In the genomic region with DNA sequence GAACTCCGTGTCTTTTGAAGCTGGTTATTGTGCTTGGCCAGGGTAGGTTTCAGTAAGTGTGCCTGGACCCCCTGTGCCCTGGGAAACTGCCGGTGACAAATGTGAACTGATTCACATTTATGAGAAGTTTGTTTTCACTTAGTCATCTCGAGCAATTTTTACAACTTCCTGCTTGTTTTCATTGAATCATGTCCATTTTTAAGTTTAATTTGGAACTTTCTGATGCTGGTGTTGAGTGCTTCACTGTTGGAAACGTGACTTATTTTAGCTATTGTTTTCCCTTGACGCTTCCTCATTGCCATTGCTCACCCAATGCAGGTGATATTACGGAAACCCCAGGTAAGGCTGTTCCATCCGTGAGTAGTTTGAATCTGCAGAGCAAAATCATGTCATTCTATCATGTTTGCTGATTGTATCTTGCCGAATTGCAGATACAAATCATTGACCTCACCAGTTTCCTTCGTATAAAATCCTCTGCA, we compare ENCODE assay signal across 15 cellular contexts.
DNase-seq lines count a peak whose midpoint lies in the region; TF ChIP-seq lines count a peak whose summit lies in the region.
"Had no signal": no experiment of that assay in that cellular context is flagged by ENCODE, and none has a peak within 500 bp of the region (broad histone marks: within the 10 kb centered on the region; RNA-seq: fewer than 3 reads in every experiment).

No MANE protein-coding gene starts in this region.

- no peak overlapping the region for H3K4me3 ChIP-seq in osteoblast (ENCODE audit: insufficient read depth, low read length)
- H3K4me3 ChIP-seq: left lung, thyroid gland had no signal

- no peaks in the 10 kb centered on the region for H3K79me2 ChIP-seq in osteoblast (ENCODE audit: insufficient read depth, low read length)

- no peaks in the 10 kb centered on the region for H3K36me3 ChIP-seq in osteoblast (ENCODE audit: insufficient read depth, low read length)
- H3K36me3 ChIP-seq: left lung, thyroid gland had no signal

- peak overlapping the region; percentile 59 for H3K4me2 ChIP-seq in osteoblast (ENCODE audit: insufficient read depth, low read length)
- H3K4me2 ChIP-seq: KMS-11 had no signal

- H3K27me3 ChIP-seq in osteoblast (ENCODE audit: insufficient read depth, low read length) = no peaks in the 10 kb centered on the region
- H3K27me3 ChIP-seq: left lung, thyroid gland had no signal

- DNase-seq in Daoy (ENCODE audit: low read depth) (peak; percentile 59), HS-5 (ENCODE audit: low read depth) (peak; percentile 38), osteoblast (ENCODE audit: insufficient read length, low spot score, missing footprints) (peak; percentile 77), Ammon's horn (ENCODE audit: low spot score) (no peak), GF-D8 (lab: John Stamatoyannopoulos, UW) (no peak)
- no peak for DNase-seq in stimulated activated CD4-positive, alpha-beta T cell treated with anti-CD3 and anti-CD28 coated beads, Interleukin-12 subunit alpha, Interleukin-12 subunit beta, amount 100 ng/mL, for 4 hours
- DNase-seq: activated CD4-positive, alpha-beta T cell treated with anti-CD3 and anti-CD28 coated beads, Interleukin-2, amount 10 ng/mL, durations not matched to agents 7 days and 5 days; anterior cingulate cortex; left lung; NCI-H187; NCI-H510A; stimulated activated CD8-positive, alpha-beta memory T cell treated with anti-CD3 and anti-CD28 coated beads, Interleukin-4, amount 100 ng/mL, for 48 hours; thyroid gland had no signal

- peaks cover 23% of the 10 kb centered on the region for H3K4me1 ChIP-seq in osteoblast (ENCODE audit: insufficient read depth, low read length)

- H2AFZ ChIP-seq in osteoblast (ENCODE audit: low read length) = no peak overlapping the region

- TF ChIP-seq CTCF in VCaP (conservative IDR thresholded peaks at IDR 0.05) (no peak), osteoblast (IDR thresholded peaks at IDR 0.05; ENCODE audit: extremely low read depth, low read depth, low read length) (no peak)

- H3K27ac ChIP-seq in VCaP (peak overlapping the region; percentile 88), osteoblast (ENCODE audit: low read depth, low read length) (peak overlapping the region; percentile 29)
- H3K27ac ChIP-seq: KMS-11, left lung, thyroid gland had no signal

- no peaks in the 10 kb centered on the region for H4K20me1 ChIP-seq in osteoblast (ENCODE audit: insufficient read depth, low read length)

- no peaks in the 10 kb centered on the region for H3K9me3 ChIP-seq in osteoblast (ENCODE audit: low read depth, low read length)
- H3K9me3 ChIP-seq: left lung, thyroid gland had no signal

Comparison
In these comparisons a context has a peak if more than half of its experiments do, and no peak if none do; other contexts are left out.
1. DNase-seq: peak in Daoy (single experiment), HS-5 (single experiment) and osteoblast (single experiment); none in Ammon's horn (single experiment), GF-D8 (single experiment) and stimulated activated CD4-positive, alpha-beta T cell treated with anti-CD3 and anti-CD28 coated beads, Interleukin-12 subunit alpha, Interleukin-12 subunit beta, amount 100 ng/mL, for 4 hours (single experiment).